ENCODE assay signal across 12 cellular contexts in genomic region chr7:33774762-33775523, GRCh38.
DNase-seq lines count a peak whose midpoint lies in the region.
"Had no signal": no experiment of that assay in that cellular context is flagged by ENCODE, and none has a peak within 500 bp of the region (broad histone marks: within the 10 kb centered on the region; RNA-seq: fewer than 3 reads in every experiment).

No MANE protein-coding gene starts in this region.

- DNase-seq in M059J (ENCODE audit: low read depth) (peak; percentile 80), epithelial cell of prostate (ENCODE audit: low read depth, low spot score) (no peak), medulla oblongata (ENCODE audit: extremely low spot score) (peak; percentile 15), ecto neural progenitor cell (ENCODE audit: low spot score) (no peak)
- no peak for DNase-seq in activated T-cell treated with anti-CD3 and anti-CD28 coated beads, Interleukin-2, amount 50 U/mL, for 48 hours
- no peak for DNase-seq in activated CD4-positive, CD25-positive, alpha-beta regulatory T cell (lab: John Stamatoyannopoulos, UW)
- no peak for DNase-seq in activated naive CD4-positive, alpha-beta T cell (lab: John Stamatoyannopoulos, UW)
- DNase-seq: CD4-positive, alpha-beta T cell; KBM-7; RPMI8226; stimulated activated CD4-positive, alpha-beta T cell treated with anti-CD3 and anti-CD28 coated beads, Interleukin-4, amount 100 ng/mL, for 4 hours had no signal

- H3K4me3 ChIP-seq in ACC112 (ENCODE audit: low read depth, low read length): peak overlapping the region; percentile 5; the same call in 1 of the 2 replicates

- peak overlapping the region; percentile 27 for H2AFZ ChIP-seq in ACC112 (ENCODE audit: low read length, unreplicated experiment)

- H3K27me3 ChIP-seq in ACC112 (ENCODE audit: insufficient read depth, low read length): no peaks in the 10 kb centered on the region

- no peaks in the 10 kb centered on the region for H3K36me3 ChIP-seq in ACC112 (ENCODE audit: insufficient read depth, low read length)

- peaks cover 49% of the 10 kb centered on the region for H3K4me1 ChIP-seq in ACC112 (ENCODE audit: control insufficient read depth, insufficient read depth, low read length, unreplicated experiment)

- peak overlapping the region; percentile 96 for H3K27ac ChIP-seq in ACC112 (ENCODE audit: low read depth, low read length)
- H3K27ac ChIP-seq in epithelial cell of prostate: peak overlapping the region; percentile 34

- H3K79me2 ChIP-seq in ACC112 (ENCODE audit: control insufficient read depth, insufficient read depth, low read length, unreplicated experiment): no peaks in the 10 kb centered on the region

Comparison
In these comparisons a context has a peak if more than half of its experiments do, and no peak if none do; other contexts are left out.
1. DNase-seq: peak in M059J (single experiment) and medulla oblongata (single experiment); none in epithelial cell of prostate (single experiment), activated T-cell treated with anti-CD3 and anti-CD28 coated beads, Interleukin-2, amount 50 U/mL, for 48 hours (0 of 2), activated CD4-positive, CD25-positive, alpha-beta regulatory T cell (0 of 4), activated naive CD4-positive, alpha-beta T cell (0 of 4) and ecto neural progenitor cell (single experiment).